Comparison of ENCODE assay signal across 18 cellular contexts in genomic region chr10:78955206-78955605, GRCh38.
DNase-seq lines count a peak whose midpoint lies in the region; ATAC-seq, FAIRE-seq and TF ChIP-seq lines count a peak whose summit lies in the region.
"Had no signal": no experiment of that assay in that cellular context is flagged by ENCODE, and none has a peak within 500 bp of the region (broad histone marks: within the 10 kb centered on the region; RNA-seq: fewer than 3 reads in every experiment).

No MANE protein-coding gene starts in this region.

- no peak for TF ChIP-seq RAD21 in IMR-90 (IDR thresholded peaks at IDR 0.05; ENCODE audit: low read length)
- TF ChIP-seq RAD21 in H1 (IDR thresholded peaks at IDR 0.05 in 1 of 2, conservative IDR thresholded peaks at IDR 0.05 in 1 of 2; ENCODE audit: low read depth in 2 of 2, low read length in 2 of 2), result no peak

- WGBS in IMR-90 (ENCODE audit: extremely low coverage in 2 of 2, insufficient read length in 1 of 2), 2 experiments, result no CpG with 5 or more reads among the region's 3 CpGs
- 87% methylated on average over 3 of the region's 3 CpGs; no CpG with 5 or more reads in 1 of the 2 experiments for WGBS in H1 (ENCODE audit: extremely low coverage in 1 of 2, insufficient coverage in 1 of 2, insufficient read length in 1 of 2, insufficient replicate concordance in 2 of 2, low coverage in 1 of 2, low lambda C conversion rate in 2 of 2, missing lambda C conversion rate in 1 of 2), 2 experiments

- H3K4me3 Mint-ChIP-seq in stimulated activated effector memory CD8-positive, alpha-beta T cell treated with anti-CD3 and anti-CD28 coated beads, Interleukin-12 subunit alpha, Interleukin-12 subunit beta, amount 100 ng/mL, for 72 hours, result no peak overlapping the region
- H3K4me3 Mint-ChIP-seq: CD4-positive, alpha-beta memory T cell had no signal

- no peak overlapping the region for H3K27ac ChIP-seq in IMR-90 (ENCODE audit: insufficient read depth, low read length)
- no peak overlapping the region for H3K27ac ChIP-seq in H1 (ENCODE audit: low read depth, low read length)
- H3K27ac ChIP-seq: A549, C4-2B, HL-60 had no signal

- H3K4ac ChIP-seq in IMR-90 (ENCODE audit: low read depth, low read length) (no peak overlapping the region), H1 (replicated peaks; ENCODE audit: insufficient read length, low read depth, low read length) (no peak overlapping the region)

- 0 out of 2 replicates have a peak overlapping the region, but pooled peaks have one; percentile 17 for H2BK12ac ChIP-seq in H1 (ENCODE audit: low read depth, low read length)

- no peak overlapping the region for H3K4me3 ChIP-seq in IMR-90 (ENCODE audit: insufficient read depth, low read depth, low read length)
- no peak overlapping the region for H3K4me3 ChIP-seq in H1 (ENCODE audit: extremely low read depth in 1 of 4, insufficient read depth in 2 of 4, low read depth in 3 of 4, low read length in 4 of 4)
- H3K4me3 ChIP-seq: A549 had no signal

- TF ChIP-seq POLR2A in IMR-90 (IDR thresholded peaks at IDR 0.05; ENCODE audit: low read depth, low read length), result no peak
- no peak for TF ChIP-seq POLR2A in H1 (IDR thresholded peaks at IDR 0.05; ENCODE audit: control extremely low read depth in 1 of 2, low read depth in 2 of 2, low read length in 2 of 2)
- TF ChIP-seq POLR2A in erythroblast (IDR thresholded peaks at IDR 0.05; ENCODE audit: low read length), result no peak

- no peak overlapping the region for H2AK5ac ChIP-seq in IMR-90 (ENCODE audit: low read depth, low read length)
- H2AK5ac ChIP-seq in H1 (ENCODE audit: low read depth, low read length), result no peak overlapping the region

- H3K79me2 ChIP-seq in H1 (ENCODE audit: control insufficient read depth in 1 of 2, insufficient read depth in 2 of 2, low read length in 2 of 2), result no peaks in the 10 kb centered on the region

- H3K36me3 ChIP-seq in IMR-90 (ENCODE audit: control insufficient read depth, insufficient read depth, low read length) (no peaks in the 10 kb centered on the region), H1 (ENCODE audit: control insufficient read depth in 2 of 4, insufficient read depth in 4 of 4, low read length in 3 of 4) (no peaks in the 10 kb centered on the region)
- H3K36me3 ChIP-seq: BE2C had no signal

- H3K56ac ChIP-seq in IMR-90 (ENCODE audit: extremely low read depth, insufficient read depth, low read length) (no peak overlapping the region), H1 (replicated peaks; ENCODE audit: insufficient read length, low read depth, low read length) (no peak overlapping the region)

- no peaks in the 10 kb centered on the region for H3K36me3 Mint-ChIP-seq in stimulated activated effector memory CD8-positive, alpha-beta T cell treated with anti-CD3 and anti-CD28 coated beads, Interleukin-12 subunit alpha, Interleukin-12 subunit beta, amount 100 ng/mL, for 72 hours
- H3K36me3 Mint-ChIP-seq: CD4-positive, alpha-beta memory T cell had no signal

- DNase-seq in IMR-90 (no peak), M059J (ENCODE audit: low read depth) (peak; percentile 27), H1 (ENCODE audit: low read depth in 1 of 2, low spot score in 2 of 2) (no peak), erythroblast (lab: John Stamatoyannopoulos, UW) (no peak), GM13977 (ENCODE audit: low spot score) (no peak)
- DNase-seq in stimulated activated effector memory CD8-positive, alpha-beta T cell treated with anti-CD3 and anti-CD28 coated beads, Interleukin-12 subunit alpha, Interleukin-12 subunit beta, amount 100 ng/mL, for 72 hours (ENCODE audit: low spot score in 2 of 2), result no peak
- DNase-seq: BE2C, COR-L47, DMS153, DMS79 treated with DMSO at 0.1 percent for 48 hours, GDM1 had no signal

- H2AFZ ChIP-seq in IMR-90 (replicated peaks; ENCODE audit: low read length, poor library complexity) (no peak overlapping the region), H1 (ENCODE audit: low read length) (no peak overlapping the region)

- POLR2A ChIA-PET in IMR-90 (lab: Charles Lee; ENCODE audit: unreplicated experiment), result no interaction called here
- POLR2A ChIA-PET in H1 (lab: Charles Lee; ENCODE audit: partially characterized antibody), result interaction anchor here (1.3 to 1.7 kb wide), 2 partner anchors 8 to 17 kb away, joined by 4 read pairs; no protein-coding TSS in a partner anchor

- BruUV-seq in IMR-90 (replicated peaks; lab: Mats Ljungman, UMichigan), result no TSS peak

- intact Hi-C loops in IMR-90 (cut with micrococcal nuclease), result no loop called here

- H3K4me1 ChIP-seq in IMR-90 (ENCODE audit: control insufficient read depth, insufficient read depth, low read length), result peaks cover 9% of the 10 kb centered on the region; the same call in 1 of the 2 replicates
- H3K4me1 ChIP-seq in H1 (replicated peaks in 1 of 4; ENCODE audit: control insufficient read depth in 3 of 4, insufficient read depth in 4 of 4, low read length in 3 of 4), result no peaks in the 10 kb centered on the region
- H3K4me1 ChIP-seq: A549 had no signal

- peaks cover 13% of the 10 kb centered on the region for H3K9me1 ChIP-seq in IMR-90 (ENCODE audit: insufficient read depth, low read length)

- H2BK5ac ChIP-seq in IMR-90 (ENCODE audit: low read depth, low read length, poor library complexity, severe bottlenecking), result no peak overlapping the region
- no peak overlapping the region for H2BK5ac ChIP-seq in H1 (ENCODE audit: low read depth, low read length)

- no peaks in the 10 kb centered on the region for H3K9me3 Mint-ChIP-seq in stimulated activated effector memory CD8-positive, alpha-beta T cell treated with anti-CD3 and anti-CD28 coated beads, Interleukin-12 subunit alpha, Interleukin-12 subunit beta, amount 100 ng/mL, for 72 hours
- H3K9me3 Mint-ChIP-seq: CD4-positive, alpha-beta memory T cell had no signal

- no peak overlapping the region for H2BK15ac ChIP-seq in IMR-90 (ENCODE audit: low read depth, low read length)
- no peak overlapping the region for H2BK15ac ChIP-seq in H1 (ENCODE audit: low read length)

- no peak for TF ChIP-seq CTCF in IMR-90 (conservative IDR thresholded peaks at IDR 0.05; ENCODE audit: low read depth, low read length)
- TF ChIP-seq CTCF in H1 (IDR thresholded peaks at IDR 0.05; ENCODE audit: control extremely low read depth in 1 of 3, insufficient read depth in 1 of 3, low read depth in 1 of 3, low read length in 3 of 3), result no peak
- no peak for TF ChIP-seq CTCF in GM13977 (IDR thresholded peaks at IDR 0.05; ENCODE audit: extremely low read depth, insufficient read depth, missing control alignments)

- H3K18ac ChIP-seq in IMR-90 (ENCODE audit: low read depth, low read length) (no peak overlapping the region), H1 (ENCODE audit: extremely low read depth, low read length) (no peak overlapping the region)

- peak overlapping the region; percentile 59 for H2AK9ac ChIP-seq in IMR-90 (replicated peaks; ENCODE audit: low read depth, low read length, poor library complexity)

- no peak for FAIRE-seq in H1 (lab: Jason Lieb, UNC)
- FAIRE-seq: A549, D721Med, H54 had no signal

- H4K5ac ChIP-seq in IMR-90 (ENCODE audit: low read depth, low read length) (no peak overlapping the region), H1 (ENCODE audit: insufficient read length, low read depth, low read length) (no peak overlapping the region)

- H3K4me2 ChIP-seq in IMR-90 (ENCODE audit: low read depth, low read length) (no peak overlapping the region), H1 (ENCODE audit: insufficient read depth in 1 of 2, low read depth in 2 of 2, low read length in 2 of 2) (no peak overlapping the region)
- H3K4me2 ChIP-seq: A549 had no signal

- H3K27me3 ChIP-seq in IMR-90 (ENCODE audit: control insufficient read depth, insufficient read depth, low read length) (no peaks in the 10 kb centered on the region; the same call in 1 of the 2 replicates), H1 (replicated peaks in 1 of 4; ENCODE audit: control insufficient read depth in 3 of 4, extremely low read depth in 1 of 4, insufficient read depth in 3 of 4, low read length in 3 of 4) (no peaks in the 10 kb centered on the region; a peak in 2 of 7 replicates)
- H3K27me3 ChIP-seq: BE2C had no signal

- no peaks in the 10 kb centered on the region for H3K9me3 ChIP-seq in IMR-90 (ENCODE audit: control insufficient read depth, insufficient read depth, low read length)
- no peaks in the 10 kb centered on the region for H3K9me3 ChIP-seq in H1 (ENCODE audit: insufficient read depth in 2 of 2, low read depth in 1 of 2, low read length in 1 of 2)
- H3K9me3 ChIP-seq: A549, BE2C had no signal

- in situ Hi-C loops in IMR-90 (cut with MboI; ENCODE audit: low sequenced_read_pairs) (no loop called here), GM13977 (cut with MboI; ENCODE audit: low pct_unique_long_range_greater_than_20kb, low sequenced_read_pairs, unreplicated experiment) (no loop called here)

- H3K79me1 ChIP-seq in IMR-90 (ENCODE audit: low read depth in 1 of 2, low read length in 2 of 2) (no peaks in the 10 kb centered on the region), H1 (ENCODE audit: low read depth, low read length) (no peaks in the 10 kb centered on the region)

- no peak for TF ChIP-seq EP300 in H1 (IDR thresholded peaks at IDR 0.05; ENCODE audit: borderline replicate concordance in 1 of 2, low read depth in 2 of 2, low read length in 2 of 2)

- no peak overlapping the region for H2BK120ac ChIP-seq in IMR-90 (ENCODE audit: low read depth, low read length)
- no peak overlapping the region for H2BK120ac ChIP-seq in H1 (replicated peaks; ENCODE audit: low read depth, low read length)

- H3K23ac ChIP-seq in IMR-90 (ENCODE audit: low read depth, low read length) (no peak overlapping the region), H1 (ENCODE audit: insufficient read length) (no peak overlapping the region)

- H2BK20ac ChIP-seq in IMR-90 (ENCODE audit: low read depth, low read length) (no peak overlapping the region), H1 (ENCODE audit: low read length) (no peak overlapping the region)

- H4K8ac ChIP-seq in IMR-90 (ENCODE audit: low read depth in 2 of 2, low read length in 2 of 2) (no peak overlapping the region), H1 (ENCODE audit: extremely low read depth, insufficient read depth, low read length) (no peak overlapping the region)

- peak overlapping the region; percentile 29 for H3K27ac Mint-ChIP-seq in stimulated activated effector memory CD8-positive, alpha-beta T cell treated with anti-CD3 and anti-CD28 coated beads, Interleukin-12 subunit alpha, Interleukin-12 subunit beta, amount 100 ng/mL, for 72 hours
- H3K27ac Mint-ChIP-seq: CD4-positive, alpha-beta memory T cell had no signal

- CTCF ChIA-PET in IMR-90 (lab: Yijun Ruan, JAX) (no interaction called here), H1 (lab: Charles Lee; ENCODE audit: partially characterized antibody) (interaction anchor here (0.9 to 2.6 kb wide), 9 partner anchors 8 to 240 kb away, joined by 3 to 9 read pairs (median 3); no protein-coding TSS in a partner anchor)

- dilution Hi-C loops in IMR-90 (cut with HindIII; ENCODE audit: low sequenced_read_pairs, unreplicated experiment), result no loop called here

- H3K23me2 ChIP-seq in H1 (ENCODE audit: low read depth, low read length), result peaks cover 5% of the 10 kb centered on the region; the same call in 1 of the 2 replicates

- no peak for ATAC-seq in IMR-90 (ENCODE audit: low read depth)
- ATAC-seq in stimulated activated effector memory CD8-positive, alpha-beta T cell treated with anti-CD3 and anti-CD28 coated beads, Interleukin-12 subunit alpha, Interleukin-12 subunit beta, amount 100 ng/mL, for 72 hours, result no peak
- ATAC-seq: A549, HCT116 had no signal

- H3K14ac ChIP-seq in IMR-90 (replicated peaks; ENCODE audit: low read depth, low read length) (no peak overlapping the region), H1 (ENCODE audit: insufficient read length) (no peak overlapping the region)

- peaks cover 8% of the 10 kb centered on the region for H3K4me1 Mint-ChIP-seq in stimulated activated effector memory CD8-positive, alpha-beta T cell treated with anti-CD3 and anti-CD28 coated beads, Interleukin-12 subunit alpha, Interleukin-12 subunit beta, amount 100 ng/mL, for 72 hours

- H3K9ac ChIP-seq in IMR-90 (ENCODE audit: low read depth, low read length) (no peak overlapping the region), H1 (replicated peaks in 1 of 4; ENCODE audit: extremely low read depth in 1 of 4, low read depth in 3 of 4, low read length in 3 of 4) (no peak overlapping the region)

- H4K20me1 ChIP-seq in IMR-90 (ENCODE audit: insufficient read depth, low read length) (no peaks in the 10 kb centered on the region), H1 (replicated peaks in 1 of 2; ENCODE audit: control insufficient read depth in 1 of 2, insufficient read depth in 2 of 2, low read length in 2 of 2) (no peaks in the 10 kb centered on the region)

- H4K91ac ChIP-seq in IMR-90 (ENCODE audit: insufficient read depth, low read depth, low read length) (no peak overlapping the region), H1 (replicated peaks; ENCODE audit: insufficient read length, low read length) (no peak overlapping the region)
